19 cellular contexts compared by ENCODE assay signal in the genomic region with DNA sequence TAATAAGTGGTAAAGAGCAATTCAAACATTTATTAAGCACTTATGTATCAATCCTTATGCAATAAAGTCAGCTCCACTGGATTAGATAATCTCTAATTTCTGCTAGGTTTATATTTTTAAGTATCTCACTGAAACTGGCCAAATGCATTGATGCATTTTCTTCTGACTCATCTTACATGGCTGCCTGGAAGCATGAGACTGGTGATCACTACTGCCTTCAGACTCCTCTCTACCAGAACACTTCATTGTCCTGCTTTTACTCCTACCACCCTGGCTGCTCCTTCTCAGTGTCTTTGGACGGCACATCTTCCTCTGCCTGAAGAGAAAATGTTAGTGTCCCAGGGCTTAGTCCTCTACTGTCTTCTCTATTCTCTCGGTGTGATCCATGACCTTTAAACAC. TPM values are rescaled to one million over a fixed set of nuclear protein-coding genes. Genes with fewer than 3 reads are reported as not detected.
DNase-seq lines count a peak whose midpoint lies in the region; ATAC-seq and TF ChIP-seq lines count a peak whose summit lies in the region.
"Had no signal": no experiment of that assay in that cellular context is flagged by ENCODE, and none has a peak within 500 bp of the region (broad histone marks: within the 10 kb centered on the region; RNA-seq: fewer than 3 reads in every experiment).

No MANE protein-coding gene starts in this region.

- H3K27me3 ChIP-seq in CD4-positive, alpha-beta T cell (ENCODE audit: control insufficient read depth, insufficient read depth, low read length), result no peaks in the 10 kb centered on the region
- H3K27me3 ChIP-seq: esophagus squamous epithelium, ovary, SJSA1, tibial artery had no signal

- H3K27ac ChIP-seq in CD4-positive, alpha-beta T cell (ENCODE audit: low read depth, low read length), result no peak overlapping the region
- H3K27ac ChIP-seq: esophagus squamous epithelium, ovary, SJSA1, tibial artery had no signal

- peaks cover 64% of the 10 kb centered on the region for H3K4me1 Mint-ChIP-seq in CD4-positive, alpha-beta T cell (ENCODE audit: low read depth)

- no peak overlapping the region for H3K4me3 Mint-ChIP-seq in CD4-positive, alpha-beta T cell
- H3K4me3 Mint-ChIP-seq: stimulated activated effector memory CD8-positive, alpha-beta T cell treated with anti-CD3 and anti-CD28 coated beads, Interleukin-12 subunit alpha, Interleukin-12 subunit beta, amount 100 ng/mL, for 72 hours had no signal

- no peaks in the 10 kb centered on the region for H3K27me3 Mint-ChIP-seq in CD4-positive, alpha-beta T cell

- no peaks in the 10 kb centered on the region for H3K9me3 Mint-ChIP-seq in CD4-positive, alpha-beta T cell
- H3K9me3 Mint-ChIP-seq: stimulated activated effector memory CD8-positive, alpha-beta T cell treated with anti-CD3 and anti-CD28 coated beads, Interleukin-12 subunit alpha, Interleukin-12 subunit beta, amount 100 ng/mL, for 72 hours had no signal

- intact Hi-C loops in CD4-positive, alpha-beta T cell (cut with DNase I, micrococcal nuclease), result no loop called here

- CTCF ChIA-PET in CD4-positive, alpha-beta T cell (lab: Charles Lee), result no interaction called here

- H3K27ac Mint-ChIP-seq in CD4-positive, alpha-beta T cell, result peak overlapping the region; percentile 1
- H3K27ac Mint-ChIP-seq: stimulated activated effector memory CD8-positive, alpha-beta T cell treated with anti-CD3 and anti-CD28 coated beads, Interleukin-12 subunit alpha, Interleukin-12 subunit beta, amount 100 ng/mL, for 72 hours had no signal

- no peaks in the 10 kb centered on the region for H3K9me3 ChIP-seq in CD4-positive, alpha-beta T cell (ENCODE audit: control insufficient read depth, low read length)
- H3K9me3 ChIP-seq: esophagus squamous epithelium, HAP-1, ovary, SJSA1, tibial artery had no signal

- POLR2A ChIA-PET in CD4-positive, alpha-beta T cell (lab: Charles Lee), result interaction anchor here (1.3 kb wide), 1 partner anchor 11 kb away, joined by 3 read pairs; no protein-coding TSS in a partner anchor

- TF ChIP-seq CTCF in CD4-positive, alpha-beta T cell (IDR thresholded peaks at IDR 0.05), result no peak

- ATAC-seq in CD4-positive, alpha-beta T cell (ENCODE audit: poor library complexity), result no peak
- ATAC-seq in HG02610 (IDR thresholded peaks at IDR 0.05; ENCODE audit: unreplicated experiment) (peak; percentile 45), GM18520 (IDR thresholded peaks at IDR 0.05; ENCODE audit: unreplicated experiment) (no peak)
- ATAC-seq: left colon; stimulated activated effector memory CD8-positive, alpha-beta T cell treated with anti-CD3 and anti-CD28 coated beads, Interleukin-12 subunit alpha, Interleukin-12 subunit beta, amount 100 ng/mL, for 72 hours had no signal

- no peak for DNase-seq in CD4-positive, alpha-beta T cell
- DNase-seq in astrocyte of the hippocampus (ENCODE audit: low read depth, low spot score) (peak; percentile 13), kidney tubule cell (ENCODE audit: low spot score) (peak; percentile 47), cerebellar nuclear complex (lab: John Stamatoyannopoulos, UW) (no peak), H4 (ENCODE audit: low spot score) (no peak)
- no peak for DNase-seq in effector CD8-positive, alpha-beta T cell (lab: John Stamatoyannopoulos, UW)
- DNase-seq: activated T-cell treated with anti-CD3 and anti-CD28 coated beads, Interleukin-2, amount 50 U/mL, for 48 hours; anterior cingulate cortex; DMS 273 treated with DMSO at 0.1 percent for 48 hours; esophagus squamous epithelium; left colon; NCI-H2029; ovary; tibial artery had no signal

- H3K36me3 Mint-ChIP-seq in CD4-positive, alpha-beta T cell (ENCODE audit: low read depth), result peaks cover 12% of the 10 kb centered on the region

RNA-seq across cellular contexts. Expression of gene CEP85L, which starts 7.4 kb away (rescaled TPM):
- total RNA-seq in CD4-positive, alpha-beta T cell, result 10 to 100 TPM; 76.2 to 80.7 TPM
- 1.8 and 3.0 TPM in 2 replicates for total RNA-seq in H4 (2014; rRNA removed; shearing (Covaris generic))

Comparison
In these comparisons a context has a peak if more than half of its experiments do, and no peak if none do; other contexts are left out.
1. DNase-seq: peak in astrocyte of the hippocampus (single experiment) and kidney tubule cell (single experiment); none in CD4-positive, alpha-beta T cell (0 of 10), effector CD8-positive, alpha-beta T cell (single experiment), cerebellar nuclear complex (0 of 2) and H4 (single experiment).
2. RNA of gene CEP85L, which starts 7.4 kb away (total RNA-seq): 76.2 to 80.7 TPM in CD4-positive, alpha-beta T cell; 1.8 to 3.0 TPM in H4; every median in the first group is over 10 times any median in the second.